ENCODE assay signal across 23 cellular contexts in genomic region chr7:46315891-46316290, GRCh38.
DNase-seq lines count a peak whose midpoint lies in the region; ATAC-seq, FAIRE-seq and TF ChIP-seq lines count a peak whose summit lies in the region.
"Had no signal": no experiment of that assay in that cellular context is flagged by ENCODE, and none has a peak within 500 bp of the region (broad histone marks: within the 10 kb centered on the region; RNA-seq: fewer than 3 reads in every experiment).

No MANE protein-coding gene starts in this region.

- DNase-seq in AG08395 (ENCODE audit: low spot score) (peak; percentile 77), HTR-8/SVneo (ENCODE audit: insufficient read length, low spot score) (peak; percentile 36), K562 (ENCODE audit: extremely low read depth in 1 of 4, low spot score in 3 of 4) (no peak), foreskin fibroblast (peak; percentile 66 to 77), NCI-H748 treated with DMSO at 0.1 percent for 48 hours (lab: John Stamatoyannopoulos, UW) (no peak), HK-2 (ENCODE audit: unreplicated experiment) (no peak), MM.1S (no peak)
- DNase-seq: activated CD4-positive, alpha-beta T cell treated with anti-CD3 and anti-CD28 coated beads for 48 hours; CD4-positive, alpha-beta T cell; DMS53; hypothalamus; kidney glomerular epithelial cell; midbrain; NCI-H82; retina; stomach; upper lobe of right lung had no signal

- in situ Hi-C loops in K562 (cut with MboI), result no loop called here

- POLR2A ChIA-PET in K562 (lab: Yijun Ruan, JAX), result no interaction called here

- BruUV-seq in K562 (replicated peaks; lab: Mats Ljungman, UMichigan), result no TSS peak

- H3K9me3 ChIP-seq in K562 (replicated peaks; ENCODE audit: control insufficient read depth, insufficient read depth, low read depth, low read length), result no peaks in the 10 kb centered on the region
- no peaks in the 10 kb centered on the region for H3K9me3 ChIP-seq in MM.1S (replicated peaks; ENCODE audit: insufficient read depth, low read length)
- H3K9me3 ChIP-seq: ascending aorta, stomach, upper lobe of right lung had no signal

- H3K27ac ChIP-seq in K562 (ENCODE audit: extremely low read depth, low read depth, low read length) (no peak overlapping the region), MM.1S (ENCODE audit: low read length) (no peak overlapping the region)
- H3K27ac ChIP-seq: ascending aorta, neural progenitor cell, stomach, upper lobe of right lung had no signal

- no peaks in the 10 kb centered on the region for H3F3A ChIP-seq in MM.1S (ENCODE audit: insufficient read depth, low read length)

- TF ChIP-seq RAD21 in K562 (CRISPR knock-in tag; conservative IDR thresholded peaks at IDR 0.05 in 1 of 2, IDR thresholded peaks at IDR 0.05 in 1 of 2), result no peak

- H3K4me2 ChIP-seq in K562 (ENCODE audit: insufficient read depth, low read length) (no peak overlapping the region), MM.1S (ENCODE audit: low read depth, low read length) (no peak overlapping the region)
- H3K4me2 ChIP-seq: neural progenitor cell had no signal

- 2% methylated on average over 5 of the region's 5 CpGs for WGBS in K562 (ENCODE audit: insufficient coverage, low coverage, missing lambda C conversion rate)

- H2AFZ ChIP-seq in K562 (ENCODE audit: low read depth, low read length) (no peak overlapping the region), MM.1S (ENCODE audit: low read length) (no peak overlapping the region)
- H2AFZ ChIP-seq: neural progenitor cell had no signal

- H4K20me1 ChIP-seq in K562 (replicated peaks; ENCODE audit: control insufficient read depth, insufficient read depth, low read length), result no peaks in the 10 kb centered on the region
- H4K20me1 ChIP-seq in MM.1S (ENCODE audit: insufficient read depth, low read length), result no peaks in the 10 kb centered on the region

- H3K36me3 ChIP-seq in K562 (ENCODE audit: control insufficient read depth, insufficient read depth, low read length) (no peaks in the 10 kb centered on the region), MM.1S (replicated peaks; ENCODE audit: insufficient read depth, low read length) (no peaks in the 10 kb centered on the region)
- H3K36me3 ChIP-seq: ascending aorta, neural progenitor cell, stomach, upper lobe of right lung had no signal

- CTCF ChIA-PET in K562 (lab: Yijun Ruan, JAX; ENCODE audit: low intra/inter-chr PET ratio), result no interaction called here

- TF ChIP-seq CTCF in K562 (IDR thresholded peaks at IDR 0.05 in 2 of 3, conservative IDR thresholded peaks at IDR 0.05 in 1 of 3; ENCODE audit: insufficient read depth in 2 of 3, low read depth in 1 of 3, low read length in 3 of 3) (no peak), foreskin fibroblast (IDR thresholded peaks at IDR 0.05; ENCODE audit: low read depth, low read length) (no peak), MM.1S (IDR thresholded peaks at IDR 0.05; ENCODE audit: low read length) (no peak)

- no peak for TF ChIP-seq POLR2A in K562 (conservative IDR thresholded peaks at IDR 0.05)

- H3K9me1 ChIP-seq in K562 (ENCODE audit: control insufficient read depth, insufficient read depth, low read length), result no peaks in the 10 kb centered on the region

- no peaks in the 10 kb centered on the region for H3K27me3 ChIP-seq in K562 (ENCODE audit: control insufficient read depth in 2 of 2, insufficient read depth in 2 of 2, low read length in 2 of 2)
- no peaks in the 10 kb centered on the region for H3K27me3 ChIP-seq in MM.1S (replicated peaks; ENCODE audit: insufficient read depth, low read length)
- H3K27me3 ChIP-seq: ascending aorta, neural progenitor cell, stomach, upper lobe of right lung had no signal

- H3K4me1 ChIP-seq in K562 (replicated peaks in 1 of 2; ENCODE audit: control insufficient read depth in 2 of 2, insufficient read depth in 2 of 2, low read length in 2 of 2) (no peaks in the 10 kb centered on the region), MM.1S (ENCODE audit: low read length) (no peaks in the 10 kb centered on the region)
- H3K4me1 ChIP-seq: ascending aorta, neural progenitor cell, stomach, upper lobe of right lung had no signal

- intact Hi-C loops in K562 (cut with micrococcal nuclease), result no loop called here

- no peak overlapping the region for H3K9ac ChIP-seq in K562 (ENCODE audit: insufficient read depth in 1 of 2, low read depth in 2 of 2, low read length in 2 of 2)
- no peak overlapping the region for H3K9ac ChIP-seq in MM.1S (ENCODE audit: low read length)
- H3K9ac ChIP-seq: neural progenitor cell had no signal

- FAIRE-seq in HTR-8/SVneo (lab: Jason Lieb, UNC) (no peak), K562 (lab: Jason Lieb, UNC) (no peak)
- FAIRE-seq: A204.1 had no signal

- H3K79me2 ChIP-seq in K562 (ENCODE audit: control insufficient read depth, insufficient read depth, low read length) (no peaks in the 10 kb centered on the region), MM.1S (ENCODE audit: low read length) (no peaks in the 10 kb centered on the region)

- no peak for TF ChIP-seq EP300 in K562 (IDR thresholded peaks at IDR 0.05; ENCODE audit: low read length)

- no peaks in the 10 kb centered on the region for H3K9me2 ChIP-seq in MM.1S (replicated peaks; ENCODE audit: insufficient read depth, low read length)

- no peak for ATAC-seq in K562
- ATAC-seq in GM18502 (IDR thresholded peaks at IDR 0.05; ENCODE audit: poor library complexity, unreplicated experiment), result no peak
- ATAC-seq: esophagus mucosa, Panc1, upper lobe of right lung had no signal

- H3K4me3 ChIP-seq in K562 (no peak overlapping the region), foreskin fibroblast (ENCODE audit: low read depth in 1 of 2, low read length in 2 of 2) (no peak overlapping the region), MM.1S (ENCODE audit: low read length) (no peak overlapping the region)
- H3K4me3 ChIP-seq: ascending aorta, neural progenitor cell, stomach, upper lobe of right lung had no signal

TF ChIP-seq in K562, 482 proteins besides CTCF, POLR2A, EP300 and RAD21:
- TF ChIP-seq CEBPB (tag; IDR thresholded peaks at IDR 0.05) (peak; percentile 43; the same call in 1 of the 2 replicates), ZNF398 (CRISPR knock-in tag; IDR thresholded peaks at IDR 0.05) (no peak), CEBPG (CRISPR knock-in tag; IDR thresholded peaks at IDR 0.05) (no peak), CEBPG (tag; conservative IDR thresholded peaks at IDR 0.05 in 1 of 2, IDR thresholded peaks at IDR 0.05 in 1 of 2) (peak in 1 of 2 experiments; percentile 68; a peak in 2 of 4 replicates)

Comparison
In these comparisons a context has a peak if more than half of its experiments do, and no peak if none do; other contexts are left out.
1. DNase-seq: peak in AG08395 (single experiment), HTR-8/SVneo (single experiment) and foreskin fibroblast (2 of 2); none in K562 (0 of 4), NCI-H748 treated with DMSO at 0.1 percent for 48 hours (single experiment), HK-2 (single experiment) and MM.1S (single experiment).